In genomic region chr3:39962566-39962965, GRCh38 we compare ENCODE assay signal across 21 cellular contexts.
A peak's percentile ranks its signal among the peaks of the same experiment; 100 is the strongest.
DNase-seq lines count a peak whose midpoint lies in the region; ATAC-seq, FAIRE-seq and TF ChIP-seq lines count a peak whose summit lies in the region.
"Had no signal": no experiment of that assay in that cellular context is flagged by ENCODE, and none has a peak within 500 bp of the region (broad histone marks: within the 10 kb centered on the region; RNA-seq: fewer than 3 reads in every experiment).

No MANE protein-coding gene starts in this region.

- CTCF ChIA-PET in HepG2 (lab: Yijun Ruan, JAX; ENCODE audit: low intra/inter-chr PET ratio, low total read pairs): no interaction called here

- in situ Hi-C loops in HepG2 (cut with HindIII; ENCODE audit: extremely low pct_ligation_motif_present, low pct_unique_long_range_greater_than_20kb): no loop called here

- H3K27ac ChIP-seq in sigmoid colon: peak overlapping the region in 3 of 4 donors; percentile 47 to 59 (median 53)
- H3K27ac ChIP-seq in HepG2 (ENCODE audit: extremely low read length, insufficient read depth, low read length): no peak overlapping the region
- H3K27ac ChIP-seq: hepatocyte, psoas muscle, VCaP had no signal

- H3K4me3 ChIP-seq in foreskin fibroblast (ENCODE audit: low read depth in 1 of 2, low read length in 2 of 2) (no peak overlapping the region), sigmoid colon (no peak overlapping the region), HepG2 (replicated peaks in 1 of 3; ENCODE audit: insufficient read depth in 1 of 3, low read depth in 2 of 3, low read length in 3 of 3) (no peak overlapping the region)
- H3K4me3 ChIP-seq: hepatocyte, psoas muscle, transverse colon had no signal

- no peak for ATAC-seq in GM21367 (IDR thresholded peaks at IDR 0.05; ENCODE audit: unreplicated experiment)
- ATAC-seq in HepG2: no peak
- ATAC-seq: CD8-positive, alpha-beta T cell; psoas muscle had no signal

- POLR2A ChIA-PET in HepG2 (lab: Yijun Ruan, JAX): no interaction called here

- TF ChIP-seq CTCF in foreskin fibroblast (IDR thresholded peaks at IDR 0.05; ENCODE audit: low read depth, low read length) (no peak), sigmoid colon (IDR thresholded peaks at IDR 0.05) (no peak), HepG2 (CRISPR knock-in tag; IDR thresholded peaks at IDR 0.05) (no peak)

- H3K27me3 ChIP-seq in sigmoid colon (no peaks in the 10 kb centered on the region), HepG2 (ENCODE audit: control insufficient read depth in 1 of 2, insufficient read depth in 2 of 2, low read length in 2 of 2) (no peaks in the 10 kb centered on the region)
- H3K27me3 ChIP-seq: hepatocyte, transverse colon had no signal

- no peak overlapping the region for H3K9ac ChIP-seq in HepG2 (ENCODE audit: insufficient read depth, low read depth, low read length)

- H3K4me2 ChIP-seq in HepG2 (ENCODE audit: low read depth, low read length): no peak overlapping the region
- H3K4me2 ChIP-seq: hepatocyte had no signal

- 90 to 93% methylated on average over 1 of the region's 1 CpG for WGBS in sigmoid colon, 2 donors
- WGBS in HepG2 (ENCODE audit: low lambda C conversion rate): 55% methylated on average over 1 of the region's 1 CpG

- no peaks in the 10 kb centered on the region for H3K79me2 ChIP-seq in HepG2 (ENCODE audit: insufficient read depth, low read length)
- H3K79me2 ChIP-seq: hepatocyte had no signal

- TF ChIP-seq RAD21 in HepG2 (CRISPR knock-in tag; IDR thresholded peaks at IDR 0.05): no peak

- H3K4me1 ChIP-seq in sigmoid colon (peaks cover 0 to 36% (median 32%) of the 10 kb centered on the region in 4 donors), HepG2 (ENCODE audit: insufficient read depth, low read length) (no peaks in the 10 kb centered on the region)

- no peak for FAIRE-seq in HepG2 (lab: Jason Lieb, UNC)

- DNase-seq in AG20443 (ENCODE audit: low spot score) (peak; percentile 71), astrocyte of the hippocampus (ENCODE audit: low read depth, low spot score) (peak; percentile 57), foreskin fibroblast (peak; percentile 24 to 63), sigmoid colon (no peak), NCI-H1436 (lab: John Stamatoyannopoulos, UW) (no peak), iPS-NIHi7 (ENCODE audit: extremely low spot score) (no peak), HepG2 (ENCODE audit: low spot score) (no peak)
- DNase-seq: CD8-positive, alpha-beta T cell; cortex of kidney; DMS79; erythroblast; islet precursor cell; mesendoderm; NCI-H2081 treated with DMSO at 0.1 percent for 48 hours; NCI-H510A treated with DMSO at 0.1 percent for 48 hours; psoas muscle; SHP77; transverse colon had no signal

- no TSS peak for BruUV-seq in HepG2 (replicated peaks; lab: Mats Ljungman, UMichigan)

- TF ChIP-seq EP300 in sigmoid colon (IDR thresholded peaks at IDR 0.05) (no peak), HepG2 (IDR thresholded peaks at IDR 0.05; ENCODE audit: low read depth in 2 of 2, low read length in 2 of 2) (no peak), HepG2 (CRISPR knock-in tag; IDR thresholded peaks at IDR 0.05; ENCODE audit: borderline replicate concordance) (no peak)

- TF ChIP-seq POLR2A in sigmoid colon (IDR thresholded peaks at IDR 0.05) (no peak), HepG2 (IDR thresholded peaks at IDR 0.05; ENCODE audit: insufficient read depth in 1 of 2, low read depth in 2 of 2, low read length in 2 of 2) (no peak)

- no peaks in the 10 kb centered on the region for H3K36me3 ChIP-seq in sigmoid colon
- no peaks in the 10 kb centered on the region for H3K36me3 ChIP-seq in HepG2 (replicated peaks in 1 of 2; ENCODE audit: control insufficient read depth in 1 of 2, insufficient read depth in 2 of 2, low read length in 2 of 2)
- H3K36me3 ChIP-seq: transverse colon had no signal

- intact Hi-C loops in sigmoid colon (cut with DNase I) (loop anchor here (2.0 kb wide), 1 partner anchor 16 kb away; no protein-coding TSS in a partner anchor), HepG2 (cut with micrococcal nuclease; ENCODE audit: unreplicated experiment) (no loop called here)

- H2AFZ ChIP-seq in HepG2 (ENCODE audit: low read length): no peak overlapping the region
- H2AFZ ChIP-seq: hepatocyte had no signal

- H3K9me3 ChIP-seq in sigmoid colon (no peaks in the 10 kb centered on the region), HepG2 (ENCODE audit: low read length) (no peaks in the 10 kb centered on the region)
- H3K9me3 ChIP-seq: psoas muscle, transverse colon had no signal

- no peaks in the 10 kb centered on the region for H4K20me1 ChIP-seq in HepG2 (ENCODE audit: insufficient read depth, low read length)

TF ChIP-seq in HepG2, 621 proteins besides CTCF, POLR2A, EP300 and RAD21:
- TF ChIP-seq PCBP1 (IDR thresholded peaks at IDR 0.05; ENCODE audit: borderline replicate concordance, low read depth, low read length) (no peak), ZNF678 (CRISPR knock-in tag; IDR thresholded peaks at IDR 0.05) (no peak), ZNF253 (CRISPR knock-in tag; IDR thresholded peaks at IDR 0.05; ENCODE audit: borderline replicate concordance) (no peak), KMT2B (CRISPR knock-in tag; IDR thresholded peaks at IDR 0.05) (no peak), ZNF652 (CRISPR knock-in tag; IDR thresholded peaks at IDR 0.05; ENCODE audit: borderline replicate concordance, low read depth) (no peak), MAFG (CRISPR knock-in tag; IDR thresholded peaks at IDR 0.05) (no peak)

Comparison
In these comparisons a context has a peak if more than half of its experiments do, and no peak if none do; other contexts are left out.
1. DNase-seq: peak in AG20443 (single experiment), astrocyte of the hippocampus (single experiment) and foreskin fibroblast (2 of 2); none in sigmoid colon (single experiment), NCI-H1436 (single experiment), iPS-NIHi7 (single experiment) and HepG2 (single experiment).